ENCODE assay signal across 8 cellular contexts in the genomic region with DNA sequence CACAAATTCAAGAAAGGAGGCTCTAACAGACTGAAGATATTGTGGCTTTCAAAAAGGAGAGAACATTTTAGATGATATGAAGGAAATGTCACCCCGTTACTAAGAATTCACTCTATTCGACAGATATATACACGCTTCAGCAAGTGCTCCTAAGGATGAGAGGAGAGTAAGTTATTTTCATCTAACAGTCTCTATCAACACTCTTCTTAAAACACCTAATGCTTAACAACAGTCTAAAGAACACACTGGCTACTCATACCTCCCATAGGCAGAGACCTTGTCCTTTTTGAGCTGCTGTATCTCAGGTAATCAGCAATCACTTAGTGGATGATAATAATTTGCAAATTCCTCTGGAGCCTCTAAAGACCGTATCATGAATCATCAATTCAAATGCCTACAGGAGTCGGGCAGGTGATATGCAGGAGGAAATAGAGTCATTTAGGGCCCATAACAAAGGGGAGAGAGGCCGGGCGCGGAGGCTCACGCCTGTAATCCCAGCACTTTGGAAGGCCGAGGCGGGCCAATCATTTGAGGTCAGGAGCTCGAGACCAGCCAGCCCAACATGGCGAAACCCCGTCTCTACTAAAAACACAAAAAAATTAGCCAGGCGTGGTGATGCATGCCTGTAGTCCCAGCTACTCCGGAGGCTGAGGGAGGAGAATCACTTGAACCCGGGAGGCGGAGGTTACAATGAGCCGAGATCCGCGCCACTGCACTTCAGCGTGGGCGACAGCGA. TPM values are rescaled to one million over a fixed set of nuclear protein-coding genes. Genes with fewer than 3 reads are reported as not detected.
DNase-seq lines count a peak whose midpoint lies in the region; ATAC-seq and TF ChIP-seq lines count a peak whose summit lies in the region.

No MANE protein-coding gene starts in this region.

- peak overlapping the region; percentile 90 for H3K4me3 Mint-ChIP-seq in WTC11
- peak overlapping the region; percentile 96 to 98 (median 96) for H3K4me3 Mint-ChIP-seq in nephron

- H3K9me3 Mint-ChIP-seq in WTC11 (0 out of 2 replicates have a peak, but pooled peaks cover 3% of the 10 kb centered on the region), nephron (peaks cover 24% of the 10 kb centered on the region)

- POLR2A ChIA-PET in WTC11 (lab: Charles Lee): interaction anchor here (1.0 to 1.6 kb wide), 2 partner anchors 12 to 45 kb away, joined by 5 to 6 read pairs; a partner anchor contains a TSS

- ATAC-seq in GM19023 (IDR thresholded peaks at IDR 0.05; ENCODE audit: unreplicated experiment) (peak; percentile 10), HG03520 (IDR thresholded peaks at IDR 0.05; ENCODE audit: unreplicated experiment) (peak; percentile 4), WTC11 (no peak), GM21737 (IDR thresholded peaks at IDR 0.05; ENCODE audit: unreplicated experiment) (no peak)

- H3K36me3 Mint-ChIP-seq in WTC11 (peaks cover 6% of the 10 kb centered on the region), nephron (ENCODE audit: low read depth) (peaks cover 31% of the 10 kb centered on the region)

- H3K27ac Mint-ChIP-seq in WTC11 (peak overlapping the region; percentile 99), nephron (peak overlapping the region; percentile 99 to 100 (median 100))

- H3K4me1 Mint-ChIP-seq in WTC11 (peaks cover 29% of the 10 kb centered on the region), nephron (peaks cover 42% of the 10 kb centered on the region)

- H3K4me3 ChIP-seq in AG10803 (ENCODE audit: low read length) (peak overlapping the region; percentile 93), epithelial cell of proximal tubule (ENCODE audit: low read depth, low read length) (peak overlapping the region; percentile 82)

- DNase-seq in AG10803 (ENCODE audit: low read depth): no peak
- DNase-seq in WTC11 (ENCODE audit: low spot score): no peak
- no peak for DNase-seq in epithelial cell of proximal tubule (ENCODE audit: low read depth)
- DNase-seq in NCI-H2081 treated with DMSO at 0.1 percent for 48 hours (lab: John Stamatoyannopoulos, UW): no peak

- H3K27me3 Mint-ChIP-seq in WTC11 (ENCODE audit: low read depth) (no peaks in the 10 kb centered on the region), nephron (ENCODE audit: low read depth) (no peaks in the 10 kb centered on the region)

- TF ChIP-seq CTCF in AG10803 (conservative IDR thresholded peaks at IDR 0.05; ENCODE audit: low read length): no peak
- no peak for TF ChIP-seq CTCF in WTC11 (IDR thresholded peaks at IDR 0.05)
- no peak for TF ChIP-seq CTCF in epithelial cell of proximal tubule (conservative IDR thresholded peaks at IDR 0.05; ENCODE audit: low read depth, low read length)
- no peak for TF ChIP-seq CTCF in nephron (IDR thresholded peaks at IDR 0.05; ENCODE audit: unreplicated experiment in 3 of 3)

- CTCF ChIA-PET in WTC11 (lab: Charles Lee): interaction anchor here (1.1 to 2.8 kb wide), 10 partner anchors 12 to 441 kb away, joined by 3 to 30 read pairs (median 8); a partner anchor contains a TSS

TF ChIP-seq in WTC11, 78 proteins besides CTCF, POLR2A, EP300 and RAD21:
- TF ChIP-seq, protein P1, sequence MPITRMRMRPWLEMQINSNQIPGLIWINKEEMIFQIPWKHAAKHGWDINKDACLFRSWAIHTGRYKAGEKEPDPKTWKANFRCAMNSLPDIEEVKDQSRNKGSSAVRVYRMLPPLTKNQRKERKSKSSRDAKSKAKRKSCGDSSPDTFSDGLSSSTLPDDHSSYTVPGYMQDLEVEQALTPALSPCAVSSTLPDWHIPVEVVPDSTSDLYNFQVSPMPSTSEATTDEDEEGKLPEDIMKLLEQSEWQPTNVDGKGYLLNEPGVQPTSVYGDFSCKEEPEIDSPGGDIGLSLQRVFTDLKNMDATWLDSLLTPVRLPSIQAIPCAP (CRISPR knock-in tag; IDR thresholded peaks at IDR 0.05): no peak
- TF ChIP-seq CREM (CRISPR knock-in tag; IDR thresholded peaks at IDR 0.05) (no peak), SOX15 (CRISPR knock-in tag; IDR thresholded peaks at IDR 0.05) (no peak), ZNF317 (CRISPR knock-in tag; IDR thresholded peaks at IDR 0.05; ENCODE audit: borderline replicate concordance, low read depth) (no peak), TP53 (CRISPR knock-in tag; IDR thresholded peaks at IDR 0.05) (no peak), ETV6 (CRISPR knock-in tag; IDR thresholded peaks at IDR 0.05) (no peak), ZBTB21 (CRISPR knock-in tag; IDR thresholded peaks at IDR 0.05; ENCODE audit: borderline replicate concordance) (no peak), ZNF121 (CRISPR knock-in tag; IDR thresholded peaks at IDR 0.05) (no peak), ZNF396 (CRISPR knock-in tag; IDR thresholded peaks at IDR 0.05; ENCODE audit: borderline replicate concordance) (no peak)
- TF ChIP-seq, protein P2, sequence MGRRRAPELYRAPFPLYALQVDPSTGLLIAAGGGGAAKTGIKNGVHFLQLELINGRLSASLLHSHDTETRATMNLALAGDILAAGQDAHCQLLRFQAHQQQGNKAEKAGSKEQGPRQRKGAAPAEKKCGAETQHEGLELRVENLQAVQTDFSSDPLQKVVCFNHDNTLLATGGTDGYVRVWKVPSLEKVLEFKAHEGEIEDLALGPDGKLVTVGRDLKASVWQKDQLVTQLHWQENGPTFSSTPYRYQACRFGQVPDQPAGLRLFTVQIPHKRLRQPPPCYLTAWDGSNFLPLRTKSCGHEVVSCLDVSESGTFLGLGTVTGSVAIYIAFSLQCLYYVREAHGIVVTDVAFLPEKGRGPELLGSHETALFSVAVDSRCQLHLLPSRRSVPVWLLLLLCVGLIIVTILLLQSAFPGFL (CRISPR knock-in tag; IDR thresholded peaks at IDR 0.05; ENCODE audit: borderline replicate concordance): no peak
- TF ChIP-seq, protein P3, sequence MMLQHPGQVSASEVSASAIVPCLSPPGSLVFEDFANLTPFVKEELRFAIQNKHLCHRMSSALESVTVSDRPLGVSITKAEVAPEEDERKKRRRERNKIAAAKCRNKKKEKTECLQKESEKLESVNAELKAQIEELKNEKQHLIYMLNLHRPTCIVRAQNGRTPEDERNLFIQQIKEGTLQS (CRISPR knock-in tag; conservative IDR thresholded peaks at IDR 0.05): no peak
- TF ChIP-seq, protein P4, sequence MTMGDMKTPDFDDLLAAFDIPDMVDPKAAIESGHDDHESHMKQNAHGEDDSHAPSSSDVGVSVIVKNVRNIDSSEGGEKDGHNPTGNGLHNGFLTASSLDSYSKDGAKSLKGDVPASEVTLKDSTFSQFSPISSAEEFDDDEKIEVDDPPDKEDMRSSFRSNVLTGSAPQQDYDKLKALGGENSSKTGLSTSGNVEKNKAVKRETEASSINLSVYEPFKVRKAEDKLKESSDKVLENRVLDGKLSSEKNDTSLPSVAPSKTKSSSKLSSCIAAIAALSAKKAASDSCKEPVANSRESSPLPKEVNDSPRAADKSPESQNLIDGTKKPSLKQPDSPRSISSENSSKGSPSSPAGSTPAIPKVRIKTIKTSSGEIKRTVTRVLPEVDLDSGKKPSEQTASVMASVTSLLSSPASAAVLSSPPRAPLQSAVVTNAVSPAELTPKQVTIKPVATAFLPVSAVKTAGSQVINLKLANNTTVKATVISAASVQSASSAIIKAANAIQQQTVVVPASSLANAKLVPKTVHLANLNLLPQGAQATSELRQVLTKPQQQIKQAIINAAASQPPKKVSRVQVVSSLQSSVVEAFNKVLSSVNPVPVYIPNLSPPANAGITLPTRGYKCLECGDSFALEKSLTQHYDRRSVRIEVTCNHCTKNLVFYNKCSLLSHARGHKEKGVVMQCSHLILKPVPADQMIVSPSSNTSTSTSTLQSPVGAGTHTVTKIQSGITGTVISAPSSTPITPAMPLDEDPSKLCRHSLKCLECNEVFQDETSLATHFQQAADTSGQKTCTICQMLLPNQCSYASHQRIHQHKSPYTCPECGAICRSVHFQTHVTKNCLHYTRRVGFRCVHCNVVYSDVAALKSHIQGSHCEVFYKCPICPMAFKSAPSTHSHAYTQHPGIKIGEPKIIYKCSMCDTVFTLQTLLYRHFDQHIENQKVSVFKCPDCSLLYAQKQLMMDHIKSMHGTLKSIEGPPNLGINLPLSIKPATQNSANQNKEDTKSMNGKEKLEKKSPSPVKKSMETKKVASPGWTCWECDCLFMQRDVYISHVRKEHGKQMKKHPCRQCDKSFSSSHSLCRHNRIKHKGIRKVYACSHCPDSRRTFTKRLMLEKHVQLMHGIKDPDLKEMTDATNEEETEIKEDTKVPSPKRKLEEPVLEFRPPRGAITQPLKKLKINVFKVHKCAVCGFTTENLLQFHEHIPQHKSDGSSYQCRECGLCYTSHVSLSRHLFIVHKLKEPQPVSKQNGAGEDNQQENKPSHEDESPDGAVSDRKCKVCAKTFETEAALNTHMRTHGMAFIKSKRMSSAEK (CRISPR knock-in tag; IDR thresholded peaks at IDR 0.05; ENCODE audit: borderline replicate concordance): no peak

RNA-seq across cellular contexts. Expression of a gene that starts 1.3 kb away (rescaled TPM):
- total RNA-seq in WTC11 (2021): 13.8 to 15.3 TPM (median 14.3 TPM) in 3 replicates
- 25.3 and 34.0 TPM in 2 replicates for total RNA-seq in epithelial cell of proximal tubule

RNA-seq across cellular contexts. Expression of a gene that starts 45.2 kb away (rescaled TPM):
- total RNA-seq in WTC11 (2021) (97.5 to 108 TPM (median 100 TPM) in 3 replicates), epithelial cell of proximal tubule (109 and 210 TPM in 2 replicates)

Comparison
In these comparisons a context has a peak if more than half of its experiments do, and no peak if none do; other contexts are left out.
1. ATAC-seq: peak in GM19023 (single experiment) and HG03520 (single experiment); none in WTC11 (single experiment) and GM21737 (single experiment).